14 cellular contexts compared by ENCODE assay signal in the genomic region with DNA sequence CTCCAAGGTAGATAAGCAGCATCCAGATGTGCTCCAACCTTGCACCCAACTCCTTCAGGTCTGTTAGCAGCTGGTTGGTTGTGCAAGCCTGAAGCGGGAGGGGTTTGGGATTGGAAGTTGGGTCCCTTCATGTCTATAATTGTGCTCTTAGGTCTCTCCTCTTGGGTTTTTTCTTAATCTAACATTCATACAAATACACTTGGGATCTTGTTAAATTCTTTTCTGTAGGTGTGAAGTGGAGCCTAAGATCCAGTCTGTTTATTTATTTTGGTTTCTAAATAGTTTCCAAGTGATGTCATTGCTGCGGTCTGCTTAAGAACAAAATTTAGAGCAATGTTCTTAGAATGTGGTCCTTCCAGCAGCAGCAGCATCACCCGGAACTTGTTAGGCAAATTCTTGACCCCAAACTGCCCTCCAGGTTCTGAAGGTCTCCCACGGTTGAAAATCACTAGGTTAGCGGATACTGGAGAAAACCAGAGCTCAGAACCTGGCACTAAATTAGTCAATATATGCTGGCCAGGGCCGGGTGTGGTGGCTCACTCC. TPM values are rescaled to one million over a fixed set of nuclear protein-coding genes. Genes with fewer than 3 reads are reported as not detected.
A peak's percentile ranks its signal among the peaks of the same experiment; 100 is the strongest.
DNase-seq lines count a peak whose midpoint lies in the region; ATAC-seq, FAIRE-seq and TF ChIP-seq lines count a peak whose summit lies in the region.
"Had no signal": no experiment of that assay in that cellular context is flagged by ENCODE, and none has a peak within 500 bp of the region (broad histone marks: within the 10 kb centered on the region; RNA-seq: fewer than 3 reads in every experiment).

No MANE protein-coding gene starts in this region.

- no peak overlapping the region for H3K4me3 Mint-ChIP-seq in chondrocyte (ENCODE audit: unreplicated experiment)
- H3K4me3 Mint-ChIP-seq: immature natural killer cell; stimulated activated naive CD8-positive, alpha-beta T cell treated with anti-CD3 and anti-CD28 coated beads, Interleukin-15, amount 100 ng/mL, for 72 hours had no signal

- H3K36me3 ChIP-seq in Loucy (ENCODE audit: insufficient read depth, low read length) = peaks cover 22% of the 10 kb centered on the region; the same call in 1 of the 2 replicates

- H3K9ac ChIP-seq in Loucy (ENCODE audit: low read depth, low read length, poor library complexity, severe bottlenecking) = no peak overlapping the region

- H3K27me3 Mint-ChIP-seq in chondrocyte (ENCODE audit: low read depth) = no peaks in the 10 kb centered on the region

- H3K9me3 ChIP-seq in Loucy (ENCODE audit: insufficient read depth, low read depth, low read length) = no peaks in the 10 kb centered on the region
- H3K9me3 ChIP-seq: SJCRH30 had no signal

- H3K4me1 ChIP-seq in Loucy (ENCODE audit: insufficient read depth, low read length, poor library complexity, severe bottlenecking) = peaks cover 27% of the 10 kb centered on the region

- H3K36me3 Mint-ChIP-seq in chondrocyte (ENCODE audit: low read depth) = no peaks in the 10 kb centered on the region
- H3K36me3 Mint-ChIP-seq: immature natural killer cell had no signal

- no peaks in the 10 kb centered on the region for H3K9me3 Mint-ChIP-seq in chondrocyte (ENCODE audit: low read depth)
- H3K9me3 Mint-ChIP-seq: immature natural killer cell; stimulated activated naive CD8-positive, alpha-beta T cell treated with anti-CD3 and anti-CD28 coated beads, Interleukin-15, amount 100 ng/mL, for 72 hours had no signal

- DNase-seq in AG09309 (ENCODE audit: low read depth) = peak; percentile 51
- no peak for DNase-seq in chondrocyte (ENCODE audit: low spot score)
- peak; percentile 67 for DNase-seq in myocyte (ENCODE audit: low read depth)
- DNase-seq in amniotic stem cell (lab: John Stamatoyannopoulos, UW) = no peak
- DNase-seq in GM19238 (ENCODE audit: insufficient read length, low spot score) = no peak
- DNase-seq in GM12892 (ENCODE audit: insufficient read length) = no peak
- DNase-seq: DND-41; immature natural killer cell; NCI-H1048; SJCRH30; small intestine; stimulated activated naive CD8-positive, alpha-beta T cell treated with anti-CD3 and anti-CD28 coated beads, Interleukin-15, amount 100 ng/mL, for 72 hours had no signal

- H3F3A ChIP-seq in Loucy (ENCODE audit: low read depth) = peaks cover 2% of the 10 kb centered on the region; the same call in 1 of the 2 replicates

- H3K27me3 ChIP-seq in Loucy (ENCODE audit: insufficient read depth, low read length, poor library complexity, severe bottlenecking) = peaks cover 6% of the 10 kb centered on the region
- H3K27me3 ChIP-seq: SJCRH30 had no signal

- peak overlapping the region; percentile 4 for H3K4me2 ChIP-seq in Loucy (ENCODE audit: low read depth, low read length, poor library complexity, severe bottlenecking)

- peaks cover 17% of the 10 kb centered on the region for H4K20me1 ChIP-seq in Loucy (ENCODE audit: insufficient read depth, low read length, poor library complexity, severe bottlenecking)

- no peak for TF ChIP-seq POLR2A in GM12892 (IDR thresholded peaks at IDR 0.05; ENCODE audit: low read depth, low read length)

- no peak overlapping the region for H2AFZ ChIP-seq in Loucy (ENCODE audit: low read length)

- TF ChIP-seq CTCF in AG09309 (IDR thresholded peaks at IDR 0.05; ENCODE audit: control insufficient read depth, insufficient read depth, low read depth, low read length, missing control alignments) = no peak
- TF ChIP-seq CTCF in Loucy (conservative IDR thresholded peaks at IDR 0.05; ENCODE audit: low read length) = no peak
- no peak for TF ChIP-seq CTCF in chondrocyte (IDR thresholded peaks at IDR 0.05)

- no peak for FAIRE-seq in GM12892 (lab: Jason Lieb, UNC)
- FAIRE-seq: small intestine had no signal

- no peaks in the 10 kb centered on the region for H3K9me2 ChIP-seq in Loucy (replicated peaks; ENCODE audit: low read depth, low read length)

- peaks cover 41% of the 10 kb centered on the region for H3K79me2 ChIP-seq in Loucy (ENCODE audit: insufficient read depth, low read length)

- H3K4me3 ChIP-seq in AG09309 (ENCODE audit: control insufficient read depth, low read depth, low read length) = no peak overlapping the region
- H3K4me3 ChIP-seq in Loucy (ENCODE audit: low read length, poor library complexity, severe bottlenecking) = no peak overlapping the region
- H3K4me3 ChIP-seq: SJCRH30 had no signal

- H3K27ac Mint-ChIP-seq in chondrocyte (ENCODE audit: unreplicated experiment) = peak overlapping the region; percentile 79
- H3K27ac Mint-ChIP-seq: immature natural killer cell had no signal

- H3K4me1 Mint-ChIP-seq in chondrocyte (ENCODE audit: low read depth) = peaks cover 36% of the 10 kb centered on the region

- ATAC-seq in GM21367 (IDR thresholded peaks at IDR 0.05; ENCODE audit: unreplicated experiment) = no peak
- ATAC-seq: stimulated activated naive CD8-positive, alpha-beta T cell treated with anti-CD3 and anti-CD28 coated beads, Interleukin-15, amount 100 ng/mL, for 72 hours had no signal

RNA-seq across cellular contexts. Expression of gene UBE2C, which starts 5.3 kb away (rescaled TPM):
- total RNA-seq in chondrocyte (12.8 to 17.2 TPM (median 15.3 TPM) in 3 replicates), myocyte (1.8 and 2.4 TPM in 2 replicates)
- 0.67 TPM for polyA plus RNA-seq in myocyte (2012)
- polyA plus RNA-seq in GM12892 (2012; ENCODE audit: missing spikeins) = 61.6 TPM

RNA-seq across cellular contexts. Expression of gene TNNC2, which starts 9.4 kb away (rescaled TPM):
- total RNA-seq in chondrocyte (0.46 to 0.63 TPM (median 0.52 TPM) in 3 replicates), myocyte (678 and 849 TPM in 2 replicates)
- polyA plus RNA-seq in myocyte (2012) = 383 TPM
- polyA plus RNA-seq in GM12892 (2012; ENCODE audit: missing spikeins) = not detected

RNA-seq across cellular contexts. Expression of gene SNX21, which starts 15.9 kb away (rescaled TPM):
- total RNA-seq in chondrocyte (25.2 to 27.7 TPM (median 26.5 TPM) in 3 replicates), myocyte (131 and 161 TPM in 2 replicates)
- polyA plus RNA-seq in myocyte (2012) = 48.1 TPM
- 0.81 TPM for polyA plus RNA-seq in GM12892 (2012; ENCODE audit: missing spikeins)

RNA-seq across cellular contexts. Expression of gene DNTTIP1, which starts 26.0 kb away (rescaled TPM):
- 22.1 to 22.9 TPM (median 22.5 TPM) in 3 replicates for total RNA-seq in chondrocyte
- total RNA-seq in myocyte = 27.1 and 31.6 TPM in 2 replicates
- 47.2 TPM for polyA plus RNA-seq in myocyte (2012)
- 18.0 TPM for polyA plus RNA-seq in GM12892 (2012; ENCODE audit: missing spikeins)

RNA-seq across cellular contexts. Expression of gene WFDC3, which starts 26.0 kb away (rescaled TPM):
- 0.70 to 1.4 TPM in 2 of 3 replicates, not detected in the other for total RNA-seq in chondrocyte
- 0.24 and 1.8 TPM in 2 replicates for total RNA-seq in myocyte
- 4.5 TPM for polyA plus RNA-seq in myocyte (2012)
- polyA plus RNA-seq in GM12892 (2012; ENCODE audit: missing spikeins) = not detected
- polyA plus RNA-seq: immature natural killer cell had no signal

Comparison
In these comparisons a context has a peak if more than half of its experiments do, and no peak if none do; other contexts are left out.
1. DNase-seq: peak in AG09309 (single experiment) and myocyte (single experiment); none in chondrocyte (single experiment), amniotic stem cell (single experiment), GM19238 (single experiment) and GM12892 (single experiment).
2. RNA of gene TNNC2, which starts 9.4 kb away (total RNA-seq): 678 to 849 TPM in myocyte; 0.46 to 0.63 TPM in chondrocyte; every median in the first group is over 100 times any median in the second.